Comparison of ENCODE assay signal across 22 cellular contexts in the genomic region with DNA sequence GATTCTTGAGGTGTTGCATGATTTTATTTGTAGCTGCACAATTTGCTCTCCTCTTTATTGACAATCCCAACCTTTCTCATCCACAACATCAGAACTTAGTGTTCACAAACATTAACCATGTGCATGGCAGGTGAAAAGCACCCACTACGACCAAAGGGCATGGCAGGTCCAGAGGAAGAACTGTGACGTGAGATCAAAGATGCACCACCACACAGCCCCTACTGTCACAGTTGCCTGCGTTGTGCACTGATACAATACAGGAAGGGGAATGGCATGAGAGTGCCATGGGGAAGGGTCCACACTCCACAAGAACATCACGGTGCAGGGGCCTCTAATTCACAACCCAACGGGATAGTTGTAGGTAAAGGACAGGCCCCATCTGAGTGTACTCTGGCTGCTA.
"Had no signal": no experiment of that assay in that cellular context is flagged by ENCODE, and none has a peak within 500 bp of the region (broad histone marks: within the 10 kb centered on the region; RNA-seq: fewer than 3 reads in every experiment).

No MANE protein-coding gene starts in this region.

- H3K27ac ChIP-seq: colonic mucosa, coronary artery, dorsolateral prefrontal cortex, epithelial cell of prostate, esophagus squamous epithelium, foreskin keratinocyte, gastroesophageal sphincter, heart left ventricle, heart right ventricle had no signal

- H3K9me3 ChIP-seq: colonic mucosa, esophagus squamous epithelium, gastroesophageal sphincter, heart left ventricle, heart right ventricle had no signal

- DNase-seq: colonic mucosa; cortex of kidney; dermis blood vessel endothelial cell; dorsolateral prefrontal cortex; effector CD4-positive, alpha-beta T cell; effector CD8-positive, alpha-beta T cell; effector memory CD4-positive, alpha-beta T cell; effector memory CD8-positive, alpha-beta T cell; endodermal cell; erythroblast; esophagus squamous epithelium; foreskin fibroblast; foreskin keratinocyte; foreskin melanocyte; head of caudate nucleus; heart left ventricle; heart right ventricle had no signal

- ATAC-seq: effector memory CD8-positive, alpha-beta T cell; esophagus mucosa; foreskin keratinocyte; gastroesophageal sphincter; heart left ventricle; heart right ventricle had no signal

- H3K4me3 ChIP-seq: colonic mucosa, coronary artery, dorsolateral prefrontal cortex, esophagus squamous epithelium, gastroesophageal sphincter, heart left ventricle, heart right ventricle had no signal

- H3K4me1 ChIP-seq: colonic mucosa, esophagus squamous epithelium, foreskin keratinocyte, gastroesophageal sphincter, heart left ventricle, heart right ventricle had no signal

- H3K36me3 ChIP-seq: colonic mucosa, esophagus squamous epithelium, gastroesophageal sphincter, heart left ventricle, heart right ventricle had no signal

- H3K9me3 Mint-ChIP-seq: dendritic cell treated with granulocyte-macrophage colony-stimulating factor and Interleukin-4, amounts not matched to agents 40 ng/mL and 50 ng/mL, for 4 days; effector memory CD8-positive, alpha-beta T cell; endodermal cell had no signal

- H3K27me3 ChIP-seq: colonic mucosa, foreskin keratinocyte had no signal

- H3K27ac Mint-ChIP-seq: dendritic cell treated with granulocyte-macrophage colony-stimulating factor and Interleukin-4, amounts not matched to agents 40 ng/mL and 50 ng/mL, for 4 days; effector memory CD8-positive, alpha-beta T cell; endodermal cell had no signal

- H3K27me3 Mint-ChIP-seq: dendritic cell treated with granulocyte-macrophage colony-stimulating factor and Interleukin-4, amounts not matched to agents 40 ng/mL and 50 ng/mL, for 4 days had no signal

- H3K4me3 Mint-ChIP-seq: dendritic cell treated with granulocyte-macrophage colony-stimulating factor and Interleukin-4, amounts not matched to agents 40 ng/mL and 50 ng/mL, for 4 days; effector memory CD8-positive, alpha-beta T cell; endodermal cell had no signal
